ENCODE assay signal across 26 cellular contexts in the genomic region with DNA sequence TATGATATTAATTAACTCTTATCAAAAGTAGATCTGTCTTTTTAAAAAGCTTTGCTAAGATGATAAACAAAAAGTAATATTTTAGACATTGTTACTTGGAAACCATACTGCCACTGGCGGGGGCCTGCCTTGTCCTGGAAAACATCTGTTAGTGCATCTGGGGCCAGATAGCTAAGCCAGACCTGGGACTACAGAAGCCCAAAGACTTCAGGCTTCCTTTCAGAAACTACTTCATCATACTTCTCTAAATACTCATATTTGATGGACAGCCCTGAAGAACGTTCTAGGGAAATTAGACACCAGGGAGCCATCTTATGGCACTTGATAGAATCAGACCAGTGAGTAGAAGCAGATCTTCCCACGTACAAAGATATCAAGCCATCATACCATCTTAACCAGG.
"Had no signal": no experiment of that assay in that cellular context is flagged by ENCODE, and none has a peak within 500 bp of the region (broad histone marks: within the 10 kb centered on the region; RNA-seq: fewer than 3 reads in every experiment).

No MANE protein-coding gene starts in this region.

- H3K4me3 ChIP-seq: SJSA1 had no signal

- H3K4me1 ChIP-seq: SJSA1 had no signal

- DNase-seq: activated CD4-positive, alpha-beta T cell treated with anti-CD3 and anti-CD28 coated beads, Interleukin-2, amount 10 ng/mL, durations not matched to agents 24 days and 14 days; activated CD4-positive, alpha-beta T cell treated with anti-CD3 and anti-CD28 coated beads, Interleukin-2, amount 50 U/mL, for 4 hours; activated CD8-positive, alpha-beta T cell treated with anti-CD3 and anti-CD28 coated beads for 36 hours; activated effector memory CD4-positive, alpha-beta T cell treated with anti-CD3 and anti-CD28 coated beads, Interleukin-2, amount 50 U/mL, for 16 hours; activated naive CD4-positive, alpha-beta T cell; activated naive CD4-positive, alpha-beta T cell treated with anti-CD3 and anti-CD28 coated beads, Interleukin-2, amount 50 U/mL, for 16 hours; activated naive CD8-positive, alpha-beta T cell treated with anti-CD3 and anti-CD28 coated beads for 36 hours; activated T-cell treated with anti-CD3 and anti-CD28 coated beads, Interleukin-2, amount 50 U/mL, for 1 hour; activated T-cell treated with anti-CD3 and anti-CD28 coated beads, Interleukin-2, amount 50 U/mL, for 72 hours; amniotic stem cell; aorta; brain microvascular endothelial cell; NCI-H1048; NCI-H1105 treated with DMSO at 0.1 percent for 48 hours; NCI-H1436; NCI-H1694; NCI-H1930; NCI-H2081 treated with DMSO at 0.1 percent for 48 hours; NCI-H226; NCI-H446 treated with DMSO at 0.1 percent for 48 hours; NK-92 treated with Interleukin-12 subunit alpha and Interleukin-12 subunit beta, amount 100 ng/mL, for 24 hours; SHP77 treated with DMSO at 0.1 percent for 48 hours; T1000 had no signal

- H3K27me3 ChIP-seq: brain microvascular endothelial cell, SJSA1 had no signal

- H3K4me2 ChIP-seq: KMS-11 had no signal

- ATAC-seq: activated CD8-positive, alpha-beta T cell treated with anti-CD3 and anti-CD28 coated beads for 36 hours; activated T-cell treated with anti-CD3 and anti-CD28 coated beads, Interleukin-2, amount 50 U/mL, for 72 hours; activated T-helper 17 cell treated with anti-CD3 and anti-CD28 coated beads, Interleukin-2, amount 50 U/mL, for 72 hours had no signal

- H3K9ac ChIP-seq: KMS-11 had no signal

- H3K9me3 ChIP-seq: SJSA1 had no signal

- H3K36me3 ChIP-seq: brain microvascular endothelial cell, SJSA1 had no signal

- H3K27ac ChIP-seq: brain microvascular endothelial cell, KMS-11, SJSA1 had no signal
